1 cellular context compared by ENCODE assay signal in genomic region chr17:30939059-30939689, GRCh38.
TF ChIP-seq lines count a peak whose summit lies in the region.

No MANE protein-coding gene starts in this region.

TF ChIP-seq in K562, 482 proteins besides CTCF, POLR2A, EP300 and RAD21 (continues in another document):
- TF ChIP-seq ARHGAP35 (IDR thresholded peaks at IDR 0.05; ENCODE audit: partially characterized antibody) (no peak), SRSF1 (IDR thresholded peaks at IDR 0.05; ENCODE audit: low read depth, low read length) (no peak), MCM7 (IDR thresholded peaks at IDR 0.05) (no peak), TARDBP (IDR thresholded peaks at IDR 0.05) (no peak), L3MBTL2 (IDR thresholded peaks at IDR 0.05) (peak; percentile 34; the same call in 1 of the 2 replicates), ZNF134 (CRISPR knock-in tag; conservative IDR thresholded peaks at IDR 0.05) (no peak), RAD51 (IDR thresholded peaks at IDR 0.05; ENCODE audit: borderline replicate concordance, low read depth) (no peak), MYBL2 (IDR thresholded peaks at IDR 0.05; ENCODE audit: low read depth) (no peak), MYBL2 (CRISPR knock-in tag; IDR thresholded peaks at IDR 0.05; ENCODE audit: borderline replicate concordance) (no peak), NFRKB (IDR thresholded peaks at IDR 0.05; ENCODE audit: low read depth) (0 out of 2 replicates have a peak, but pooled peaks have one; percentile 28), DPF2 (IDR thresholded peaks at IDR 0.05) (0 out of 2 replicates have a peak, but pooled peaks have one; percentile 12), E2F1 (CRISPR knock-in tag; IDR thresholded peaks at IDR 0.05) (no peak), ZNF133 (CRISPR knock-in tag; IDR thresholded peaks at IDR 0.05) (no peak), GTF2E2 (tag; IDR thresholded peaks at IDR 0.05) (no peak), SRSF3 (IDR thresholded peaks at IDR 0.05; ENCODE audit: insufficient read depth, low read length) (no peak), MED1 (CRISPR knock-in tag; IDR thresholded peaks at IDR 0.05; ENCODE audit: borderline replicate concordance) (no peak), ETS1 (conservative IDR thresholded peaks at IDR 0.05; ENCODE audit: control insufficient read depth, low read depth, low read length) (no peak), HCFC1 (IDR thresholded peaks at IDR 0.05; ENCODE audit: low read depth, low read length) (no peak), CBFA2T2 (conservative IDR thresholded peaks at IDR 0.05) (no peak), SMAD2 (IDR thresholded peaks at IDR 0.05; ENCODE audit: low read depth, low read length) (no peak), TRIM24 (IDR thresholded peaks at IDR 0.05) (no peak), TGIF2 (CRISPR knock-in tag; IDR thresholded peaks at IDR 0.05) (no peak), NFE2 (IDR thresholded peaks at IDR 0.05; ENCODE audit: low read depth) (no peak), CBFA2T3 (IDR thresholded peaks at IDR 0.05) (no peak), SRSF7 (optimal IDR thresholded peaks at IDR 0.05; ENCODE audit: low read depth, low read length) (no peak), GTF2B (IDR thresholded peaks at IDR 0.05; ENCODE audit: extremely low read depth, insufficient read length) (no peak), JUN (IDR thresholded peaks at IDR 0.05; ENCODE audit: borderline replicate concordance, low read depth, low read length) (no peak), JUN (CRISPR knock-in tag; IDR thresholded peaks at IDR 0.05; ENCODE audit: borderline replicate concordance) (no peak), MCM3 (IDR thresholded peaks at IDR 0.05) (no peak), ZFP91 (CRISPR knock-in tag; IDR thresholded peaks at IDR 0.05) (no peak), KDM1A (IDR thresholded peaks at IDR 0.05) (no peak), GABPB1 (CRISPR knock-in tag; IDR thresholded peaks at IDR 0.05) (no peak), NRF1 (conservative IDR thresholded peaks at IDR 0.05 in 1 of 2, IDR thresholded peaks at IDR 0.05 in 1 of 2) (no peak), CXXC5 (CRISPR knock-in tag; IDR thresholded peaks at IDR 0.05) (peak; percentile 31; the same call in 1 of the 2 replicates), ZNF395 (CRISPR knock-in tag; IDR thresholded peaks at IDR 0.05) (no peak), TAL1 (IDR thresholded peaks at IDR 0.05) (no peak), BMI1 (IDR thresholded peaks at IDR 0.05; ENCODE audit: low read length) (no peak)
- TF ChIP-seq, protein P1, sequence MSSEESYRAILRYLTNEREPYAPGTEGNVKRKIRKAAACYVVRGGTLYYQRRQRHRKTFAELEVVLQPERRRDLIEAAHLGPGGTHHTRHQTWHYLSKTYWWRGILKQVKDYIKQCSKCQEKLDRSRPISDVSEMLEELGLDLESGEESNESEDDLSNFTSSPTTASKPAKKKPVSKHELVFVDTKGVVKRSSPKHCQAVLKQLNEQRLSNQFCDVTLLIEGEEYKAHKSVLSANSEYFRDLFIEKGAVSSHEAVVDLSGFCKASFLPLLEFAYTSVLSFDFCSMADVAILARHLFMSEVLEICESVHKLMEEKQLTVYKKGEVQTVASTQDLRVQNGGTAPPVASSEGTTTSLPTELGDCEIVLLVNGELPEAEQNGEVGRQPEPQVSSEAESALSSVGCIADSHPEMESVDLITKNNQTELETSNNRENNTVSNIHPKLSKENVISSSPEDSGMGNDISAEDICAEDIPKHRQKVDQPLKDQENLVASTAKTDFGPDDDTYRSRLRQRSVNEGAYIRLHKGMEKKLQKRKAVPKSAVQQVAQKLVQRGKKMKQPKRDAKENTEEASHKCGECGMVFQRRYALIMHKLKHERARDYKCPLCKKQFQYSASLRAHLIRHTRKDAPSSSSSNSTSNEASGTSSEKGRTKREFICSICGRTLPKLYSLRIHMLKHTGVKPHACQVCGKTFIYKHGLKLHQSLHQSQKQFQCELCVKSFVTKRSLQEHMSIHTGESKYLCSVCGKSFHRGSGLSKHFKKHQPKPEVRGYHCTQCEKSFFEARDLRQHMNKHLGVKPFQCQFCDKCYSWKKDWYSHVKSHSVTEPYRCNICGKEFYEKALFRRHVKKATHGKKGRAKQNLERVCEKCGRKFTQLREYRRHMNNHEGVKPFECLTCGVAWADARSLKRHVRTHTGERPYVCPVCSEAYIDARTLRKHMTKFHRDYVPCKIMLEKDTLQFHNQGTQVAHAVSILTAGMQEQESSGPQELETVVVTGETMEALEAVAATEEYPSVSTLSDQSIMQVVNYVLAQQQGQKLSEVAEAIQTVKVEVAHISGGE (CRISPR knock-in tag; IDR thresholded peaks at IDR 0.05) = no peak
- TF ChIP-seq, protein P2, sequence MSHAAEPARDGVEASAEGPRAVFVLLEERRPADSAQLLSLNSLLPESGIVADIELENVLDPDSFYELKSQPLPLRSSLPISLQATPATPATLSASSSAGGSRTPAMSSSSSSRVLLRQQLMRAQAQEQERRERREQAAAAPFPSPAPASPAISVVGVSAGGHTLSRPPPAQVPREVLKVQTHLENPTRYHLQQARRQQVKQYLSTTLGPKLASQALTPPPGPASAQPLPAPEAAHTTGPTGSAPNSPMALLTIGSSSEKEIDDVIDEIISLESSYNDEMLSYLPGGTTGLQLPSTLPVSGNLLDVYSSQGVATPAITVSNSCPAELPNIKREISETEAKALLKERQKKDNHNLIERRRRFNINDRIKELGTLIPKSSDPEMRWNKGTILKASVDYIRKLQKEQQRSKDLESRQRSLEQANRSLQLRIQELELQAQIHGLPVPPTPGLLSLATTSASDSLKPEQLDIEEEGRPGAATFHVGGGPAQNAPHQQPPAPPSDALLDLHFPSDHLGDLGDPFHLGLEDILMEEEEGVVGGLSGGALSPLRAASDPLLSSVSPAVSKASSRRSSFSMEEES (CRISPR knock-in tag; IDR thresholded peaks at IDR 0.05) = 0 out of 2 replicates have a peak, but pooled peaks have one; percentile 5
- TF ChIP-seq, protein P3, sequence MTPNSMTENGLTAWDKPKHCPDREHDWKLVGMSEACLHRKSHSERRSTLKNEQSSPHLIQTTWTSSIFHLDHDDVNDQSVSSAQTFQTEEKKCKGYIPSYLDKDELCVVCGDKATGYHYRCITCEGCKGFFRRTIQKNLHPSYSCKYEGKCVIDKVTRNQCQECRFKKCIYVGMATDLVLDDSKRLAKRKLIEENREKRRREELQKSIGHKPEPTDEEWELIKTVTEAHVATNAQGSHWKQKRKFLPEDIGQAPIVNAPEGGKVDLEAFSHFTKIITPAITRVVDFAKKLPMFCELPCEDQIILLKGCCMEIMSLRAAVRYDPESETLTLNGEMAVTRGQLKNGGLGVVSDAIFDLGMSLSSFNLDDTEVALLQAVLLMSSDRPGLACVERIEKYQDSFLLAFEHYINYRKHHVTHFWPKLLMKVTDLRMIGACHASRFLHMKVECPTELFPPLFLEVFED (CRISPR knock-in tag; conservative IDR thresholded peaks at IDR 0.05) = no peak
- TF ChIP-seq, protein P4, sequence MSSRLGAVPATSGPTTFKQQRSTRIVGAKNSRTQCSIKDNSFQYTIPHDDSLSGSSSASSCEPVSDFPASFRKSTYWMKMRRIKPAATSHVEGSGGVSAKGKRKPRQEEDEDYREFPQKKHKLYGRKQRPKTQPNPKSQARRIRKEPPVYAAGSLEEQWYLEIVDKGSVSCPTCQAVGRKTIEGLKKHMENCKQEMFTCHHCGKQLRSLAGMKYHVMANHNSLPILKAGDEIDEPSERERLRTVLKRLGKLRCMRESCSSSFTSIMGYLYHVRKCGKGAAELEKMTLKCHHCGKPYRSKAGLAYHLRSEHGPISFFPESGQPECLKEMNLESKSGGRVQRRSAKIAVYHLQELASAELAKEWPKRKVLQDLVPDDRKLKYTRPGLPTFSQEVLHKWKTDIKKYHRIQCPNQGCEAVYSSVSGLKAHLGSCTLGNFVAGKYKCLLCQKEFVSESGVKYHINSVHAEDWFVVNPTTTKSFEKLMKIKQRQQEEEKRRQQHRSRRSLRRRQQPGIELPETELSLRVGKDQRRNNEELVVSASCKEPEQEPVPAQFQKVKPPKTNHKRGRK (tag; IDR thresholded peaks at IDR 0.05) = 0 out of 2 replicates have a peak, but pooled peaks have one; percentile 24
- TF ChIP-seq, protein P5, sequence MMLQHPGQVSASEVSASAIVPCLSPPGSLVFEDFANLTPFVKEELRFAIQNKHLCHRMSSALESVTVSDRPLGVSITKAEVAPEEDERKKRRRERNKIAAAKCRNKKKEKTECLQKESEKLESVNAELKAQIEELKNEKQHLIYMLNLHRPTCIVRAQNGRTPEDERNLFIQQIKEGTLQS (IDR thresholded peaks at IDR 0.05) = no peak
- TF ChIP-seq, protein P5 (CRISPR knock-in tag; conservative IDR thresholded peaks at IDR 0.05) = no peak
- TF ChIP-seq, protein P6, sequence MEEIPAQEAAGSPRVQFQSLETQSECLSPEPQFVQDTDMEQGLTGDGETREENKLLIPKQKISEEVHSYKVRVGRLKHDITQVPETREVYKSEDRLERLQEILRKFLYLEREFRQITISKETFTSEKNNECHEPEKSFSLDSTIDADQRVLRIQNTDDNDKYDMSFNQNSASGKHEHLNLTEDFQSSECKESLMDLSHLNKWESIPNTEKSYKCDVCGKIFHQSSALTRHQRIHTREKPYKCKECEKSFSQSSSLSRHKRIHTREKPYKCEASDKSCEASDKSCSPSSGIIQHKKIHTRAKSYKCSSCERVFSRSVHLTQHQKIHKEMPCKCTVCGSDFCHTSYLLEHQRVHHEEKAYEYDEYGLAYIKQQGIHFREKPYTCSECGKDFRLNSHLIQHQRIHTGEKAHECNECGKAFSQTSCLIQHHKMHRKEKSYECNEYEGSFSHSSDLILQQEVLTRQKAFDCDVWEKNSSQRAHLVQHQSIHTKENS (CRISPR knock-in tag; IDR thresholded peaks at IDR 0.05) = no peak
- TF ChIP-seq, protein P7, sequence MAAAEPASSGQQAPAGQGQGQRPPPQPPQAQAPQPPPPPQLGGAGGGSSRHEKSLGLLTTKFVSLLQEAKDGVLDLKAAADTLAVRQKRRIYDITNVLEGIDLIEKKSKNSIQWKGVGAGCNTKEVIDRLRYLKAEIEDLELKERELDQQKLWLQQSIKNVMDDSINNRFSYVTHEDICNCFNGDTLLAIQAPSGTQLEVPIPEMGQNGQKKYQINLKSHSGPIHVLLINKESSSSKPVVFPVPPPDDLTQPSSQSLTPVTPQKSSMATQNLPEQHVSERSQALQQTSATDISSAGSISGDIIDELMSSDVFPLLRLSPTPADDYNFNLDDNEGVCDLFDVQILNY (CRISPR knock-in tag; IDR thresholded peaks at IDR 0.05) = no peak
